10 cellular contexts compared by ENCODE assay signal in the genomic region with DNA sequence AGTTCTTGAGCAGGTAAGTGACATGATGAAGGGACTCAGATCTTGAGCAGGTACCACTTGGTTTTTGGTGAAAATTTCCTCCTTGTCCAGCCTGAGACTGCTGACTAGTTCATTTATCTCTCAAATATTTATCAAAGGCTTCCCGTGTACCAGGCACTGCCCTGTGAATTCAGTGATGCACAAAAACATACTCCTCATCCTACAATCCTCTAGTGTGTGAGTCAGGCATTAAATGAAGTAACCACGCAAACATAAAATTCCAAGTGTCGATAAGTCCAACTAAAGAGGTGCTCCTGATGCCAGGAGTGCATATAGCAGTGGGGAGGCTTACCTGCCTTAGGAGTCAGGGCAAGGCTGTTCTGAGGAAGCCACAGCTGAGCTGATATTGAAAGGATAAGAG. TPM values are rescaled to one million over a fixed set of nuclear protein-coding genes. Genes with fewer than 3 reads are reported as not detected.
"Had no signal": no experiment of that assay in that cellular context is flagged by ENCODE, and none has a peak within 500 bp of the region (broad histone marks: within the 10 kb centered on the region; RNA-seq: fewer than 3 reads in every experiment).

No MANE protein-coding gene starts in this region.

- H3K27ac ChIP-seq: GM23248 had no signal

- H3K4me3 Mint-ChIP-seq: H9 had no signal

- H3K4me3 ChIP-seq: GM23248, K562 had no signal

- H3K27ac Mint-ChIP-seq: H9 had no signal

- ATAC-seq: K562 had no signal

- DNase-seq: GM23248, GOT3, H9, HCEC 1CT, IMR-90, KG1 had no signal

- FAIRE-seq: H54, HTR-8/SVneo, K562 had no signal

RNA-seq across cellular contexts. Expression of a gene that starts 41.5 kb away (rescaled TPM):
- total RNA-seq: GM23248, H9, HT-29, IMR-90, K562 had no signal
